8 cellular contexts compared by ENCODE assay signal in genomic region chr6:151391471-151392428, GRCh38. TPM values are rescaled to one million over a fixed set of nuclear protein-coding genes. Genes with fewer than 3 reads are reported as not detected.
DNase-seq lines count a peak whose midpoint lies in the region; ATAC-seq, FAIRE-seq and TF ChIP-seq lines count a peak whose summit lies in the region.

TSS of gene ZBTB2 (minus strand) at chr6:151391559. CDS start at chr6:151373637, 17,922 bp downstream.

- DNase-seq in NCI-H2171 (lab: John Stamatoyannopoulos, UW) (peak; percentile 54), WTC11 (ENCODE audit: low spot score) (peak; percentile 71), bronchial epithelial cell (ENCODE audit: low read depth) (peak; percentile 73), iris pigment epithelial cell (ENCODE audit: low read depth) (peak; percentile 92), smooth muscle cell (lab: John Stamatoyannopoulos, UW; ENCODE audit: unreplicated experiment) (peak; percentile 66)

- H3K27me3 Mint-ChIP-seq in WTC11 (ENCODE audit: low read depth), result no peaks in the 10 kb centered on the region

- ATAC-seq in HG02610 (IDR thresholded peaks at IDR 0.05; ENCODE audit: unreplicated experiment), result peak; percentile 9
- peak; percentile 10 for ATAC-seq in WTC11
- no peak for ATAC-seq in GM18873 (IDR thresholded peaks at IDR 0.05; ENCODE audit: low FRiP score, unreplicated experiment)

- peaks cover 33% of the 10 kb centered on the region for H3F3A ChIP-seq in smooth muscle cell (ENCODE audit: low read depth)

- H3K4me3 ChIP-seq in GM08714 (ENCODE audit: low read length) (peak within 1 kb of the TSS; percentile 99), bronchial epithelial cell (ENCODE audit: low read depth, low read length) (peak within 1 kb of the TSS; percentile 91), smooth muscle cell (peak within 1 kb of the TSS; percentile 95)

- peaks cover 27% of the 10 kb centered on the region for H3K4me1 ChIP-seq in smooth muscle cell (ENCODE audit: low read depth)

- H3K4me3 Mint-ChIP-seq in WTC11, result peak within 1 kb of the TSS; percentile 93

- H3K36me3 ChIP-seq in bronchial epithelial cell (ENCODE audit: control insufficient read depth, insufficient read depth, low read length) (peaks cover 1% of the 10 kb centered on the region), smooth muscle cell (ENCODE audit: low read depth) (no peaks in the 10 kb centered on the region)

- H3K27ac Mint-ChIP-seq in WTC11, result peak within 1 kb of the TSS; percentile 99

- POLR2A ChIA-PET in WTC11 (lab: Charles Lee), result no interaction called here

- peak within 1 kb of the TSS; percentile 98 for H3K9ac ChIP-seq in smooth muscle cell (ENCODE audit: low read depth)

- FAIRE-seq in bronchial epithelial cell (lab: Jason Lieb, UNC), result no peak

- peaks cover 72% of the 10 kb centered on the region for H3K79me2 ChIP-seq in smooth muscle cell (ENCODE audit: low read depth)

- CTCF ChIA-PET in WTC11 (lab: Charles Lee), result interaction anchor here (1.1 kb wide), 1 partner anchor 15 kb away, joined by 3 read pairs; no protein-coding TSS in a partner anchor

- no peaks in the 10 kb centered on the region for H3K27me3 ChIP-seq in bronchial epithelial cell (ENCODE audit: control insufficient read depth, insufficient read depth, low read length)
- H3K27me3 ChIP-seq in smooth muscle cell (ENCODE audit: low read depth), result no peaks in the 10 kb centered on the region

- no peaks in the 10 kb centered on the region for H3K9me3 Mint-ChIP-seq in WTC11

- peaks cover 51% of the 10 kb centered on the region for H4K20me1 ChIP-seq in smooth muscle cell (ENCODE audit: low read depth)

- peaks cover 51% of the 10 kb centered on the region for H3K4me1 Mint-ChIP-seq in WTC11

- no peaks in the 10 kb centered on the region for H3K9me3 ChIP-seq in smooth muscle cell (replicated peaks; ENCODE audit: low read depth)

- H3K36me3 Mint-ChIP-seq in WTC11, result peaks cover 20% of the 10 kb centered on the region

- TF ChIP-seq CTCF in WTC11 (IDR thresholded peaks at IDR 0.05) (no peak), bronchial epithelial cell (IDR thresholded peaks at IDR 0.05; ENCODE audit: insufficient read depth, low read length, severe bottlenecking) (no peak), smooth muscle cell (IDR thresholded peaks at IDR 0.05; ENCODE audit: borderline replicate concordance, insufficient read depth, poor library complexity, severe bottlenecking) (no peak)

- H3K27ac ChIP-seq in smooth muscle cell (ENCODE audit: low read depth), result peak within 1 kb of the TSS; percentile 98

- H2AFZ ChIP-seq in smooth muscle cell (ENCODE audit: low read depth), result no peak within 1 kb of the TSS

- 2% methylated on average over 40 of the region's 57 CpGs for WGBS in smooth muscle cell (ENCODE audit: low lambda C conversion rate)

- peak within 1 kb of the TSS; percentile 96 for H3K4me2 ChIP-seq in smooth muscle cell

TF ChIP-seq in WTC11, 78 proteins besides CTCF, POLR2A, EP300 and RAD21:
- TF ChIP-seq ZNF425 (CRISPR knock-in tag; conservative IDR thresholded peaks at IDR 0.05) (no peak), ZNF396 (CRISPR knock-in tag; IDR thresholded peaks at IDR 0.05; ENCODE audit: borderline replicate concordance) (no peak), EMX1 (CRISPR knock-in tag; IDR thresholded peaks at IDR 0.05) (no peak), GABPB1 (CRISPR knock-in tag; IDR thresholded peaks at IDR 0.05) (peak; percentile 34; the same call in 1 of the 2 replicates), FOXP1 (CRISPR knock-in tag; IDR thresholded peaks at IDR 0.05; ENCODE audit: borderline replicate concordance) (0 out of 2 replicates have a peak, but pooled peaks have one; percentile 5), ZNF532 (CRISPR knock-in tag; IDR thresholded peaks at IDR 0.05; ENCODE audit: borderline replicate concordance) (no peak), ELF4 (CRISPR knock-in tag; IDR thresholded peaks at IDR 0.05; ENCODE audit: low read depth) (no peak), USF2 (CRISPR knock-in tag; IDR thresholded peaks at IDR 0.05) (peak; percentile 81), CDX4 (CRISPR knock-in tag; IDR thresholded peaks at IDR 0.05; ENCODE audit: borderline replicate concordance) (no peak), KAT7 (CRISPR knock-in tag; IDR thresholded peaks at IDR 0.05; ENCODE audit: borderline replicate concordance) (0 out of 2 replicates have a peak, but pooled peaks have one; percentile 12), E2F4 (CRISPR knock-in tag; IDR thresholded peaks at IDR 0.05; ENCODE audit: borderline replicate concordance, low read depth) (no peak), CBFB (CRISPR knock-in tag; IDR thresholded peaks at IDR 0.05; ENCODE audit: low read depth) (no peak), FOXK1 (CRISPR knock-in tag; IDR thresholded peaks at IDR 0.05) (peak; percentile 70; the same call in 1 of the 2 replicates), NFE2L1 (CRISPR knock-in tag; IDR thresholded peaks at IDR 0.05) (no peak)

RNA-seq across cellular contexts. Expression of gene ZBTB2, which starts in this region (rescaled TPM):
- total RNA-seq in WTC11 (2021) (14.0 to 14.3 TPM (median 14.3 TPM) in 3 replicates), bronchial epithelial cell (5.4 and 9.2 TPM in 2 replicates), smooth muscle cell (10.7 and 15.1 TPM in 2 replicates)
- polyA plus RNA-seq in smooth muscle cell, result 4.1 and 7.1 TPM in 2 replicates
